ENCODE assay signal across 29 cellular contexts in the genomic region with DNA sequence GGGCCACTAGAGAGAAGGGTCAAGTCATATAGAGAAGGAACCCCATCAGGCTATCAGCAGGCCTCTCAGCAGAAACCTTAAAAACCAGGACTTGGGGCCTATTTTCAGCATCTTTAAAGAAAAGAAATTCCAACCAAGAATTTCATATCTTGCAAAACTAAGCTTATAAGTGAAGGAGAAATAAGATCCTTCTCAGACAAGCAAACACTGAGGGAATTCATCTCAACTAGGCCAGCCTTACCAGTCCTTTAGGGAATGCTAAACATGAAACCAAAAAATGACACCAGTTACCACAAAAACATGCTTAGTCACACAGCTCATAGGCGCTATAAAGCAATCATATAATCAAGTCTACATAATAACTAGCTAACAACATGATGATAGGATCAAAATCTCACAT.
"Had no signal": no experiment of that assay in that cellular context is flagged by ENCODE, and none has a peak within 500 bp of the region (broad histone marks: within the 10 kb centered on the region; RNA-seq: fewer than 3 reads in every experiment).

No MANE protein-coding gene starts in this region.

- H3K4me1 ChIP-seq: colonic mucosa, esophagus muscularis mucosa, esophagus squamous epithelium, foreskin keratinocyte, gastrocnemius medialis, gastroesophageal sphincter, heart left ventricle, heart right ventricle had no signal

- H3K4me3 Mint-ChIP-seq: dendritic cell treated with granulocyte-macrophage colony-stimulating factor and Interleukin-4, amounts not matched to agents 40 ng/mL and 50 ng/mL, for 4 days; effector memory CD8-positive, alpha-beta T cell; endodermal cell had no signal

- H3K9me3 ChIP-seq: colonic mucosa, gastrocnemius medialis had no signal

- ATAC-seq: effector memory CD8-positive, alpha-beta T cell; esophagus mucosa; foreskin keratinocyte; gastrocnemius medialis; gastroesophageal sphincter; heart left ventricle; heart right ventricle had no signal

- H3K4me3 ChIP-seq: colonic mucosa, coronary artery, dorsolateral prefrontal cortex, esophagus muscularis mucosa, esophagus squamous epithelium, gastrocnemius medialis, gastroesophageal sphincter, heart left ventricle, heart right ventricle had no signal

- H3K27ac Mint-ChIP-seq: dendritic cell treated with granulocyte-macrophage colony-stimulating factor and Interleukin-4, amounts not matched to agents 40 ng/mL and 50 ng/mL, for 4 days; effector memory CD8-positive, alpha-beta T cell; endodermal cell had no signal

- H3K27me3 Mint-ChIP-seq: dendritic cell treated with granulocyte-macrophage colony-stimulating factor and Interleukin-4, amounts not matched to agents 40 ng/mL and 50 ng/mL, for 4 days; effector memory CD8-positive, alpha-beta T cell had no signal

- FAIRE-seq: colon, endometrium, endothelial cell of umbilical vein, frontal cortex had no signal

- H3K27me3 ChIP-seq: colonic mucosa, dorsolateral prefrontal cortex, esophagus muscularis mucosa, esophagus squamous epithelium, foreskin keratinocyte, gastrocnemius medialis, gastroesophageal sphincter, heart left ventricle, heart right ventricle had no signal

- H3K36me3 ChIP-seq: colonic mucosa, esophagus muscularis mucosa, esophagus squamous epithelium, gastrocnemius medialis, gastroesophageal sphincter, heart left ventricle, heart right ventricle had no signal

- H3K27ac ChIP-seq: colonic mucosa, coronary artery, dorsolateral prefrontal cortex, epithelial cell of prostate, esophagus muscularis mucosa, esophagus squamous epithelium, foreskin keratinocyte, gastrocnemius medialis, gastroesophageal sphincter, heart left ventricle, heart right ventricle had no signal

- DNase-seq: colonic mucosa; cortex of kidney; dermis blood vessel endothelial cell; dorsolateral prefrontal cortex; effector CD4-positive, alpha-beta T cell; effector CD8-positive, alpha-beta T cell; effector memory CD4-positive, alpha-beta T cell; effector memory CD8-positive, alpha-beta T cell; endodermal cell; erythroblast; esophagus squamous epithelium; foreskin fibroblast; foreskin keratinocyte; foreskin melanocyte; gastrocnemius medialis; glutamatergic neuron; head of caudate nucleus; heart left ventricle; heart right ventricle had no signal
